1 cellular context compared by ENCODE assay signal in genomic region chr5:75885321-75885720, GRCh38.
TF ChIP-seq lines count a peak whose summit lies in the region.

No MANE protein-coding gene starts in this region.

TF ChIP-seq in H1, 55 proteins besides CTCF, POLR2A, EP300 and RAD21:
- TF ChIP-seq HDAC2 (IDR thresholded peaks at IDR 0.05; ENCODE audit: borderline replicate concordance in 1 of 2, low read depth in 2 of 2, low read length in 2 of 2) (no peak), TAF7 (optimal IDR thresholded peaks at IDR 0.05; ENCODE audit: borderline replicate concordance, low read depth, low read length) (no peak), USF2 (IDR thresholded peaks at IDR 0.05; ENCODE audit: low read length) (no peak), ATF3 (IDR thresholded peaks at IDR 0.05; ENCODE audit: insufficient read depth, low read depth, low read length) (no peak), BCL11A (IDR thresholded peaks at IDR 0.05; ENCODE audit: low read depth in 2 of 2, low read length in 2 of 2) (no peak), TAF1 (IDR thresholded peaks at IDR 0.05; ENCODE audit: low read depth, low read length) (no peak), CBX5 (IDR thresholded peaks at IDR 0.05; ENCODE audit: low read depth, low read length) (no peak), FOSL1 (IDR thresholded peaks at IDR 0.05; ENCODE audit: insufficient read depth, low read depth, low read length) (no peak), SP1 (IDR thresholded peaks at IDR 0.05; ENCODE audit: low read depth, low read length) (no peak), JUND (IDR thresholded peaks at IDR 0.05; ENCODE audit: low read length) (no peak)
